In genomic region chr13:25686831-25687495, GRCh38 we compare ENCODE assay signal across 20 cellular contexts.
A peak's percentile ranks its signal among the peaks of the same experiment; 100 is the strongest.
DNase-seq lines count a peak whose midpoint lies in the region; ATAC-seq, FAIRE-seq and TF ChIP-seq lines count a peak whose summit lies in the region.
"Had no signal": no experiment of that assay in that cellular context is flagged by ENCODE, and none has a peak within 500 bp of the region (broad histone marks: within the 10 kb centered on the region; RNA-seq: fewer than 3 reads in every experiment).

No MANE protein-coding gene starts in this region.

- peak overlapping the region; percentile 85 for H3K27ac Mint-ChIP-seq in chondrocyte (ENCODE audit: unreplicated experiment)
- H3K27ac Mint-ChIP-seq in activated naive CD4-positive, alpha-beta T cell treated with anti-CD3 and anti-CD28 coated beads, Interleukin-2, amount 50 U/mL, for 72 hours: no peak overlapping the region
- H3K27ac Mint-ChIP-seq: T-helper 1 cell treated with Interleukin-12 subunit alpha and Interleukin-12 subunit beta and Interleukin-4 antibody, amounts not matched to agents 30 μg/mL and 1 μg/mL, for 36 hours had no signal

- FAIRE-seq in small intestine (lab: Jason Lieb, UNC): no peak
- FAIRE-seq: K562, RCC 7860 had no signal

- no peak overlapping the region for H3K4me3 Mint-ChIP-seq in chondrocyte (ENCODE audit: unreplicated experiment)
- H3K4me3 Mint-ChIP-seq: T-helper 1 cell treated with Interleukin-12 subunit alpha and Interleukin-12 subunit beta and Interleukin-4 antibody, amounts not matched to agents 30 μg/mL and 1 μg/mL, for 36 hours had no signal

- peaks cover 77% of the 10 kb centered on the region for H3K4me1 Mint-ChIP-seq in chondrocyte (ENCODE audit: low read depth)

- no peak overlapping the region for H3K27ac ChIP-seq in small intestine (ENCODE audit: low read depth in 1 of 2, low read length in 1 of 2)
- H3K27ac ChIP-seq: 22Rv1, breast epithelium, hepatocyte, prostate gland had no signal

- ATAC-seq in GM21367 (IDR thresholded peaks at IDR 0.05; ENCODE audit: unreplicated experiment): no peak
- ATAC-seq in activated naive CD4-positive, alpha-beta T cell treated with anti-CD3 and anti-CD28 coated beads, Interleukin-2, amount 50 U/mL, for 72 hours: no peak
- ATAC-seq: GM12878, HCT116, K562 had no signal

- no peaks in the 10 kb centered on the region for H3K36me3 Mint-ChIP-seq in chondrocyte (ENCODE audit: low read depth)
- H3K36me3 Mint-ChIP-seq in activated naive CD4-positive, alpha-beta T cell treated with anti-CD3 and anti-CD28 coated beads, Interleukin-2, amount 50 U/mL, for 72 hours: no peaks in the 10 kb centered on the region

- H3K4me3 ChIP-seq in small intestine (ENCODE audit: low read depth in 1 of 2, low read length in 2 of 2): no peak overlapping the region
- H3K4me3 ChIP-seq: breast epithelium, GM12878, hepatocyte, K562, prostate gland had no signal

- H3K27me3 Mint-ChIP-seq in chondrocyte (ENCODE audit: low read depth): no peaks in the 10 kb centered on the region

- no peak for TF ChIP-seq CTCF in chondrocyte (IDR thresholded peaks at IDR 0.05)

- no peaks in the 10 kb centered on the region for H3K36me3 ChIP-seq in small intestine (ENCODE audit: control insufficient read depth in 2 of 2, insufficient read depth in 2 of 2, low read length in 2 of 2)
- H3K36me3 ChIP-seq: breast epithelium, prostate gland had no signal

- no peaks in the 10 kb centered on the region for H3K9me3 Mint-ChIP-seq in chondrocyte (ENCODE audit: low read depth)
- no peaks in the 10 kb centered on the region for H3K9me3 Mint-ChIP-seq in activated naive CD4-positive, alpha-beta T cell treated with anti-CD3 and anti-CD28 coated beads, Interleukin-2, amount 50 U/mL, for 72 hours
- H3K9me3 Mint-ChIP-seq: T-helper 1 cell treated with Interleukin-12 subunit alpha and Interleukin-12 subunit beta and Interleukin-4 antibody, amounts not matched to agents 30 μg/mL and 1 μg/mL, for 36 hours had no signal

- no peaks in the 10 kb centered on the region for H3K9me3 ChIP-seq in small intestine (ENCODE audit: control insufficient read depth, low read depth)
- H3K9me3 ChIP-seq: breast epithelium, prostate gland had no signal

- DNase-seq in NCI-H1105 treated with DMSO at 0.1 percent for 48 hours (lab: John Stamatoyannopoulos, UW) (peak; percentile 17), NCI-H1105 (lab: John Stamatoyannopoulos, UW) (no peak), NCI-H2196 treated with DMSO at 0.1 percent for 48 hours (lab: John Stamatoyannopoulos, UW; ENCODE audit: unreplicated experiment) (peak; percentile 80), chondrocyte (ENCODE audit: low spot score) (no peak), small intestine (peak; percentile 6), occipital lobe (lab: John Stamatoyannopoulos, UW) (no peak)
- DNase-seq in activated naive CD4-positive, alpha-beta T cell treated with anti-CD3 and anti-CD28 coated beads, Interleukin-2, amount 50 U/mL, for 72 hours (ENCODE audit: low spot score in 2 of 2): no peak
- DNase-seq: activated CD4-positive, CD25-positive, alpha-beta regulatory T cell treated with anti-CD3 and anti-CD28 coated beads, Interleukin-2, amount 50 U/mL, for 72 hours; activated naive CD4-positive, alpha-beta T cell treated with anti-CD3 and anti-CD28 coated beads, Interleukin-2, amount 50 U/mL, for 16 hours; NCI-H446 had no signal

- no peaks in the 10 kb centered on the region for H3K4me1 ChIP-seq in small intestine (ENCODE audit: control insufficient read depth in 2 of 2, insufficient read depth in 1 of 2, low read depth in 1 of 2, low read length in 1 of 2)
- H3K4me1 ChIP-seq: breast epithelium, prostate gland had no signal

- 80 to 88% (median 84%) methylated on average over 9 of the region's 9 CpGs for WGBS in small intestine, 3 donors

- H3K27me3 ChIP-seq in small intestine (ENCODE audit: control insufficient read depth in 2 of 2, insufficient read depth in 2 of 2, low read length in 2 of 2): no peaks in the 10 kb centered on the region
- H3K27me3 ChIP-seq: breast epithelium had no signal

Comparison
In these comparisons a context has a peak if more than half of its experiments do, and no peak if none do; other contexts are left out.
1. DNase-seq: peak in NCI-H1105 treated with DMSO at 0.1 percent for 48 hours (single experiment), NCI-H2196 treated with DMSO at 0.1 percent for 48 hours (single experiment) and small intestine (single experiment); none in NCI-H1105 (single experiment), chondrocyte (single experiment), activated naive CD4-positive, alpha-beta T cell treated with anti-CD3 and anti-CD28 coated beads, Interleukin-2, amount 50 U/mL, for 72 hours (0 of 2) and occipital lobe (single experiment).